Comparison of ENCODE assay signal across 23 cellular contexts in the genomic region with DNA sequence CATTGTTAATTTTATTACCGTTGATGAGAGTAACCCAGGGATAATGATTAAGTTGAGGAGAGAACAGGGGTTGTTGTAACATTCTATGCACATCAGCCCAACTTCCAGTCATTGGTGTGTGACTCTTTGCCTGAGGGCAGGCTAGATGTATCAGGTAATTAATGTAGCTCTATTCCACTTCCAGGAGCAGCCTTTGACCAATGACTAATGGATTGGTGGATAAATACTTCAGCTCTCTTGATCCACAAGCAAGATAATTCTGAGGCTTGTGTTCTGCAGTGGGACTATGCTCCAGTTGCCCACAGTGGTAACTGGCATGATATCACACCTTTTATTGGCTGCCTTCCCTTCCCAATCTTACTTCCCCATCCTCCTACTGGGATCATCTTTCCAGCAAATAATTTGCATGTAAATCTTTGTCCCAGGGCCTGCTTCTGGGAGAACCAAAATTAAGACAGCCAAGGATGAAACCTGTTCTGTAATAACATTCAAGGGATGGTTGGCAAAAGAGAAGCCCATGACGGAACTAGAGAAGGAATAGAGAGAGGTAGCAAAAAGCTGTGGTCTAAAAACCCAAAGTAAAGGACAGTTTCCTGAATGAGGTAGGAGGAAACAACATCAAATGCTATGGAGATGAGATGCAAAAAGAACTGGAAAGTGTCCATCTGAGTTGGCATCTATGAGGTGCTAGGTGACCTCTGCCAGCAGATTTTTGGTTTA.
"Had no signal": no experiment of that assay in that cellular context is flagged by ENCODE, and none has a peak within 500 bp of the region (broad histone marks: within the 10 kb centered on the region; RNA-seq: fewer than 3 reads in every experiment).

No MANE protein-coding gene starts in this region.

- H3K9me3 ChIP-seq: body of pancreas, left lung, ovary, prostate gland, right atrium auricular region, thyroid gland had no signal

- FAIRE-seq: kidney had no signal

- H3K4me3 ChIP-seq: body of pancreas, left lung, ovary, prostate gland, right atrium auricular region, thyroid gland had no signal

- H3K4me1 ChIP-seq: body of pancreas, foreskin keratinocyte, left lung, prostate gland, right atrium auricular region, thyroid gland had no signal

- H3K27me3 ChIP-seq: body of pancreas, foreskin keratinocyte, left lung, ovary, right atrium auricular region, thyroid gland had no signal

- H3K9me3 Mint-ChIP-seq: activated B cell treated with CpG ODN at 0.5 μM for 24 hours; activated CD4-positive, alpha-beta memory T cell treated with anti-CD3 and anti-CD28 coated beads for 36 hours; activated naive CD8-positive, alpha-beta T cell treated with anti-CD3 and anti-CD28 coated beads, Interleukin-2, amount 50 U/mL, for 24 hours; stimulated activated naive CD8-positive, alpha-beta T cell treated with anti-CD3 and anti-CD28 coated beads, Interleukin-15, Interleukin-2, amounts not matched to agents 100 ng/mL and 50 ng/mL, for 24 hours had no signal

- H3K27ac Mint-ChIP-seq: activated B cell treated with CpG ODN at 0.5 μM for 24 hours; activated CD4-positive, alpha-beta memory T cell treated with anti-CD3 and anti-CD28 coated beads for 36 hours; activated CD4-positive, alpha-beta T cell treated with anti-CD3 and anti-CD28 coated beads for 36 hours; activated naive CD8-positive, alpha-beta T cell treated with anti-CD3 and anti-CD28 coated beads, Interleukin-2, amount 50 U/mL, for 24 hours; activated T-helper 1 cell treated with anti-CD3 and anti-CD28 coated beads, Interleukin-12 subunit alpha, Interleukin-12 subunit beta, Interleukin-2, Interleukin-4 antibody, amounts not matched to agents 30 ng/mL and 10 ng/mL and 1 ng/mL, durations not matched to agents 14 hours and 24 hours and 36 hours; natural killer cell treated with Interleukin-12 subunit alpha and Interleukin-12 subunit beta and Interleukin-15 and Interleukin-18, amount 100 ng/mL, for 72 hours; stimulated activated naive CD8-positive, alpha-beta T cell treated with anti-CD3 and anti-CD28 coated beads, Interleukin-15, Interleukin-2, amounts not matched to agents 100 ng/mL and 50 ng/mL, for 24 hours; T-helper 17 cell had no signal

- DNase-seq: activated B cell treated with CpG ODN at 0.5 μM for 24 hours; activated CD4-positive, alpha-beta memory T cell treated with anti-CD3 and anti-CD28 coated beads for 36 hours; activated CD4-positive, alpha-beta T cell treated with anti-CD3 and anti-CD28 coated beads for 36 hours; activated gamma-delta T cell; activated naive CD4-positive, alpha-beta T cell treated with anti-CD3 and anti-CD28 coated beads, Interleukin-2, amount 50 U/mL, for 16 hours; activated naive CD8-positive, alpha-beta T cell treated with anti-CD3 and anti-CD28 coated beads, Interleukin-2, amount 50 U/mL, for 24 hours; body of pancreas; dermis blood vessel endothelial cell; effector CD8-positive, alpha-beta T cell; foreskin keratinocyte; kidney; left lung; midbrain; ovary; stimulated activated CD4-positive, alpha-beta T cell treated with anti-CD3 and anti-CD28 coated beads, Interleukin-4, amount 100 ng/mL, for 24 hours; substantia nigra; T-helper 17 cell; thyroid gland had no signal

- H3K4me1 Mint-ChIP-seq: activated B cell treated with CpG ODN at 0.5 μM for 24 hours, T-helper 17 cell had no signal

- H3K27me3 Mint-ChIP-seq: T-helper 17 cell had no signal

- H3K4me3 Mint-ChIP-seq: activated B cell treated with CpG ODN at 0.5 μM for 24 hours; activated CD4-positive, alpha-beta memory T cell treated with anti-CD3 and anti-CD28 coated beads for 36 hours; activated CD4-positive, alpha-beta T cell treated with anti-CD3 and anti-CD28 coated beads for 36 hours; activated naive CD8-positive, alpha-beta T cell treated with anti-CD3 and anti-CD28 coated beads, Interleukin-2, amount 50 U/mL, for 24 hours; activated T-helper 1 cell treated with anti-CD3 and anti-CD28 coated beads, Interleukin-12 subunit alpha, Interleukin-12 subunit beta, Interleukin-2, Interleukin-4 antibody, amounts not matched to agents 30 ng/mL and 10 ng/mL and 1 ng/mL, durations not matched to agents 14 hours and 24 hours and 36 hours; natural killer cell treated with Interleukin-12 subunit alpha and Interleukin-12 subunit beta and Interleukin-15 and Interleukin-18, amount 100 ng/mL, for 72 hours; stimulated activated naive CD8-positive, alpha-beta T cell treated with anti-CD3 and anti-CD28 coated beads, Interleukin-15, Interleukin-2, amounts not matched to agents 100 ng/mL and 50 ng/mL, for 24 hours; T-helper 17 cell had no signal

- H3K36me3 Mint-ChIP-seq: activated CD4-positive, alpha-beta memory T cell treated with anti-CD3 and anti-CD28 coated beads for 36 hours had no signal

- ATAC-seq: activated CD4-positive, alpha-beta T cell treated with anti-CD3 and anti-CD28 coated beads for 36 hours; activated naive CD8-positive, alpha-beta T cell treated with anti-CD3 and anti-CD28 coated beads, Interleukin-2, amount 50 U/mL, for 24 hours; body of pancreas; foreskin keratinocyte; left lung; natural killer cell treated with Interleukin-12 subunit alpha and Interleukin-12 subunit beta and Interleukin-15 and Interleukin-18, amount 100 ng/mL, for 72 hours; T-helper 17 cell had no signal

- H3K36me3 ChIP-seq: left lung, ovary, prostate gland, right atrium auricular region, thyroid gland had no signal

- H3K27ac ChIP-seq: body of pancreas, foreskin keratinocyte, left lung, ovary, prostate gland, right atrium auricular region, thyroid gland had no signal
